ENCODE assay signal across 28 cellular contexts in genomic region chr3:112345681-112346080, GRCh38. TPM values are rescaled to one million over a fixed set of nuclear protein-coding genes. Genes with fewer than 3 reads are reported as not detected.
DNase-seq lines count a peak whose midpoint lies in the region; ATAC-seq, FAIRE-seq and TF ChIP-seq lines count a peak whose summit lies in the region.
"Had no signal": no experiment of that assay in that cellular context is flagged by ENCODE, and none has a peak within 500 bp of the region (broad histone marks: within the 10 kb centered on the region; RNA-seq: fewer than 3 reads in every experiment).

No MANE protein-coding gene starts in this region.

- SMC1A ChIA-PET in GM12878 (lab: Charles Lee; ENCODE audit: uncharacterized antibody, unreplicated experiment): interaction anchor here (1.0 to 3.1 kb wide), 9 partner anchors 9 to 231 kb away, joined by 3 to 24 read pairs (median 4); partner anchors contain the start of genes BTLA and CD200

- H3K4me2 ChIP-seq in GM23338 (no peak overlapping the region), GM12878 (ENCODE audit: control insufficient read depth, insufficient read depth) (no peak overlapping the region), osteoblast (ENCODE audit: insufficient read depth, low read length) (no peak overlapping the region)
- H3K4me2 ChIP-seq: A549, PC-9 had no signal

- CTCF ChIA-PET in GM12878 (lab: Yijun Ruan, JAX): interaction anchor here (1.0 to 2.5 kb wide), 6 partner anchors 12 to 60 kb away, joined by 3 to 11 read pairs (median 4); partner anchors contain the start of genes CD200 and SLC9C1

- no peak for TF ChIP-seq EP300 in GM12878 (IDR thresholded peaks at IDR 0.05; ENCODE audit: borderline replicate concordance in 1 of 2, control insufficient read depth in 1 of 2, low read depth in 2 of 2, low read length in 2 of 2)

- no peak overlapping the region for H3K27ac Mint-ChIP-seq in GM23338

- peaks cover 44% of the 10 kb centered on the region for H3K36me3 ChIP-seq in GM23338 (ENCODE audit: insufficient read depth)
- peaks cover 4 to 27% of the 10 kb centered on the region in 2 experiments for H3K36me3 ChIP-seq in GM12878 (ENCODE audit: control insufficient read depth in 2 of 2, insufficient read depth in 2 of 2, low read length in 1 of 2)
- no peaks in the 10 kb centered on the region for H3K36me3 ChIP-seq in osteoblast (ENCODE audit: insufficient read depth, low read length)
- H3K36me3 ChIP-seq in esophagus squamous epithelium: no peaks in the 10 kb centered on the region
- H3K36me3 ChIP-seq: MG63, SJCRH30 had no signal

- RAD21 ChIA-PET in GM12878 (lab: Charles Lee; ENCODE audit: unreplicated experiment): interaction anchor here (1.0 to 1.8 kb wide), 7 partner anchors 11 to 209 kb away, joined by 3 to 14 read pairs (median 4); partner anchors contain the start of gene BTLA

- H2AFZ ChIP-seq in GM23338 (no peak overlapping the region), GM12878 (ENCODE audit: control insufficient read depth, low read depth, low read length) (no peak overlapping the region), osteoblast (ENCODE audit: low read length) (no peak overlapping the region)
- H2AFZ ChIP-seq: PC-9 had no signal

- no peaks in the 10 kb centered on the region for H3K27me3 ChIP-seq in GM23338 (ENCODE audit: insufficient read depth)
- H3K27me3 ChIP-seq in GM12878 (replicated peaks in 1 of 2; ENCODE audit: control insufficient read depth in 2 of 2, insufficient read depth in 2 of 2, low read length in 1 of 2): no peaks in the 10 kb centered on the region
- peaks cover 11% of the 10 kb centered on the region for H3K27me3 ChIP-seq in osteoblast (ENCODE audit: insufficient read depth, low read length)
- no peaks in the 10 kb centered on the region for H3K27me3 ChIP-seq in esophagus squamous epithelium
- H3K27me3 ChIP-seq: MG63, SJCRH30 had no signal

- H3K79me2 ChIP-seq in GM23338 (replicated peaks; ENCODE audit: insufficient read depth) (peaks cover 95% of the 10 kb centered on the region), GM12878 (ENCODE audit: control insufficient read depth, insufficient read depth, low read length) (peaks cover 35% of the 10 kb centered on the region), osteoblast (ENCODE audit: insufficient read depth, low read length) (no peaks in the 10 kb centered on the region)

- in situ Hi-C loops in GM12878 (cut with MboI): no loop called here

- 0 out of 2 replicates have a peak, but pooled peaks cover 4% of the 10 kb centered on the region for H3K9me2 ChIP-seq in GM23338 (ENCODE audit: insufficient read depth)

- peaks cover 52% of the 10 kb centered on the region for H3K4me1 Mint-ChIP-seq in GM23338

- ATAC-seq in GM23338 (no peak), GM12878 (no peak), GM19035 (IDR thresholded peaks at IDR 0.05; ENCODE audit: unreplicated experiment) (no peak)
- ATAC-seq: A549, Right ventricle myocardium inferior, SK-N-SH treated with all-trans-retinoic acid at 6 μM for 48 hours had no signal

- H3K27ac ChIP-seq in GM23338 (ENCODE audit: low read depth) (peak overlapping the region; percentile 39; the same call in 1 of the 2 replicates), GM12878 (ENCODE audit: control insufficient read depth, insufficient read depth) (peak overlapping the region; percentile 65; the same call in 1 of the 2 replicates), osteoblast (ENCODE audit: low read depth, low read length) (no peak overlapping the region), esophagus squamous epithelium (no peak overlapping the region), substantia nigra (ENCODE audit: low read depth, low read length, poor library complexity, severe bottlenecking) (no peak overlapping the region)
- H3K27ac ChIP-seq: A549, PC-9, SJCRH30 had no signal

- H3K36me3 Mint-ChIP-seq in GM23338 (ENCODE audit: low read depth): peaks cover 89% of the 10 kb centered on the region

- BruUV-seq in GM12878 (replicated peaks; lab: Mats Ljungman, UMichigan): no TSS peak

- 0 out of 2 replicates have a peak, but pooled peaks cover 5% of the 10 kb centered on the region for H3F3A ChIP-seq in GM23338 (replicated peaks; ENCODE audit: low read depth)

- no peak for TF ChIP-seq RAD21 in GM12878 (IDR thresholded peaks at IDR 0.05; ENCODE audit: insufficient read depth, low read depth, low read length)

- H3K4me3 ChIP-seq in GM23338 (no peak overlapping the region), GM12878 (no peak overlapping the region), osteoblast (ENCODE audit: insufficient read depth, low read length) (no peak overlapping the region), esophagus squamous epithelium (no peak overlapping the region)
- H3K4me3 ChIP-seq: A549, MG63, PC-9, SJCRH30 had no signal

- H3K4me1 ChIP-seq in GM23338 (ENCODE audit: insufficient read depth) (peaks cover 35% of the 10 kb centered on the region), GM12878 (ENCODE audit: control insufficient read depth, insufficient read depth, low read length) (peaks cover 18% of the 10 kb centered on the region), osteoblast (ENCODE audit: insufficient read depth, low read length) (no peaks in the 10 kb centered on the region), esophagus squamous epithelium (no peaks in the 10 kb centered on the region)
- H3K4me1 ChIP-seq: A549 had no signal

- DNase-seq in GM12891 (ENCODE audit: insufficient read length, low spot score) (no peak), GM23338 (ENCODE audit: low spot score) (no peak), GM12878 (ENCODE audit: low read depth, low spot score) (no peak), osteoblast (ENCODE audit: insufficient read length, low spot score, missing footprints) (peak; percentile 17), esophagus squamous epithelium (lab: John Stamatoyannopoulos, UW) (no peak), substantia nigra (lab: John Stamatoyannopoulos, UW) (no peak)
- DNase-seq: AML-193; C1 segment of cervical spinal cord; CD4-positive, alpha-beta memory T cell; COR-L47; DMS79; EL; GDM1; HCEC 1CT; KBM-7; MG63; NCI-H2029 treated with DMSO at 0.1 percent for 48 hours; NCI-H526 treated with DMSO at 0.1 percent for 48 hours; PC-9; SJCRH30 had no signal

- H3K9me3 ChIP-seq in GM12878 (replicated peaks; ENCODE audit: control insufficient read depth, insufficient read depth, low read length): peaks cover 2% of the 10 kb centered on the region; the same call in 1 of the 3 replicates
- no peaks in the 10 kb centered on the region for H3K9me3 ChIP-seq in osteoblast (ENCODE audit: low read depth, low read length)
- H3K9me3 ChIP-seq in esophagus squamous epithelium: no peaks in the 10 kb centered on the region
- H3K9me3 ChIP-seq: MG63, SJCRH30 had no signal

- H4K20me1 ChIP-seq in GM23338 (replicated peaks; ENCODE audit: insufficient read depth): no peaks in the 10 kb centered on the region
- no peaks in the 10 kb centered on the region for H4K20me1 ChIP-seq in GM12878 (ENCODE audit: control insufficient read depth, insufficient read depth)
- H4K20me1 ChIP-seq in osteoblast (ENCODE audit: insufficient read depth, low read length): no peaks in the 10 kb centered on the region

- POLR2A ChIA-PET in GM12878 (lab: Charles Lee): interaction anchor here (0.6 to 3.4 kb wide), 5 partner anchors 10 to 195 kb away, joined by 3 to 29 read pairs (median 4); partner anchors contain the start of gene CD200

- peaks cover 1% of the 10 kb centered on the region for H3K27me3 Mint-ChIP-seq in GM23338 (ENCODE audit: insufficient read depth, low read depth, poor library complexity)
- H3K27me3 Mint-ChIP-seq: CD4-positive, alpha-beta memory T cell had no signal

- intact Hi-C loops in GM12878 (cut with micrococcal nuclease; ENCODE audit: unreplicated experiment) (no loop called here), esophagus squamous epithelium (cut with DNase I) (no loop called here)

- no peak overlapping the region for H3K4me3 Mint-ChIP-seq in GM23338
- H3K4me3 Mint-ChIP-seq: CD4-positive, alpha-beta memory T cell had no signal

- no peak for TF ChIP-seq CTCF in GM23338 (conservative IDR thresholded peaks at IDR 0.05; ENCODE audit: low read depth in 2 of 2)
- TF ChIP-seq CTCF in GM12878 (IDR thresholded peaks at IDR 0.05 in 2 of 3, conservative IDR thresholded peaks at IDR 0.05 in 1 of 3; ENCODE audit: control insufficient read depth in 2 of 3, extremely low read depth in 1 of 3, insufficient read depth in 1 of 3, low read depth in 3 of 3, low read length in 3 of 3): no peak
- TF ChIP-seq CTCF in osteoblast (IDR thresholded peaks at IDR 0.05; ENCODE audit: extremely low read depth, low read depth, low read length): no peak
- no peak for TF ChIP-seq CTCF in esophagus squamous epithelium (IDR thresholded peaks at IDR 0.05)

- H3K9ac ChIP-seq in GM12878 (ENCODE audit: control insufficient read depth, insufficient read depth, low read length): no peak overlapping the region

- TF ChIP-seq POLR2A in GM12891 (IDR thresholded peaks at IDR 0.05; ENCODE audit: low read depth, low read length) (no peak), GM12878 (IDR thresholded peaks at IDR 0.05; ENCODE audit: low read depth, low read length) (no peak), esophagus squamous epithelium (IDR thresholded peaks at IDR 0.05) (no peak)

- 97% methylated on average over 2 of the region's 2 CpGs for WGBS in GM12878 (ENCODE audit: insufficient coverage, insufficient replicate concordance, low lambda C conversion rate, missing lambda C conversion rate)
- 42 to 79% methylated on average over 2 of the region's 2 CpGs for WGBS in esophagus squamous epithelium, 2 donors

- H3K9me3 Mint-ChIP-seq in GM23338: no peaks in the 10 kb centered on the region

- FAIRE-seq in GM12891 (lab: Jason Lieb, UNC): peak; percentile 5
- FAIRE-seq in GM12878 (lab: Jason Lieb, UNC): no peak
- FAIRE-seq: A549, H1 had no signal

RNA-seq across cellular contexts. Expression of gene CD200, which starts 12.7 kb away (rescaled TPM):
- 21.5 TPM for polyA plus RNA-seq in GM12891 (2012; ENCODE audit: low read depth, missing spikeins)
- total RNA-seq in GM23338 (2014; rRNA removed; shearing (Covaris generic)): 49.3 and 51.9 TPM in 2 replicates
- 56.5 and 65.0 TPM in 2 replicates for polyA plus RNA-seq in GM23338 (2016; fragmentation: Nextera tagmentation; extraction: Ambion mirVana)
- 63.1 and 64.4 TPM in 2 replicates for total RNA-seq in GM12878 (2013; cell fraction: nucleolus; rRNA removed)
- 21.2 and 24.3 TPM in 2 replicates for total RNA-seq in GM12878 (2014; rRNA removed)
- total RNA-seq in GM12878 (2014; rRNA removed; fragmentation: Illumina TruSeq; extraction: Trizol): 28.0 and 29.5 TPM in 2 replicates
- 27.8 and 29.2 TPM in 2 replicates for total RNA-seq in GM12878 (2021)
- 9.9 TPM for polyA plus RNA-seq in GM12878 (2011; ENCODE audit: low read depth)
- 84.3 and 97.3 TPM in 2 replicates for polyA plus RNA-seq in GM12878 (2011; rRNA removed)
- 56.1 and 67.4 TPM in 2 replicates for polyA plus RNA-seq in GM12878 (2011; cell fraction: cytosol; rRNA removed)
- polyA plus RNA-seq in GM12878 (2011; cell fraction: nucleus; rRNA removed): 48.3 and 66.3 TPM in 2 replicates
- 13.9 and 25.9 TPM in 2 replicates for polyA plus RNA-seq in GM12878 (2012)
- 51.2 and 65.2 TPM in 2 replicates for polyA plus RNA-seq in GM12878 (2014; fragmentation: Illumina TruSeq; extraction: Trizol)
- polyA plus RNA-seq in GM12878 (2014; fragmentation: Nextera tagmentation; extraction: Ambion mirVana): 10 to 100 TPM; 39.8 to 44.0 TPM
- 25.1 and 31.8 TPM in 2 replicates for polyA plus RNA-seq in GM12878 (2014; rRNA removed)
- 10 to 100 TPM; 31.0 to 34.5 TPM for polyA plus RNA-seq in GM12878 (2016; fragmentation: Nextera tagmentation; extraction: Ambion mirVana)
- polyA minus RNA-seq in GM12878 (2011; rRNA and poly(A)+ RNA removed): 60.8 and 70.1 TPM in 2 replicates
- 17.0 and 17.4 TPM in 2 replicates for polyA minus RNA-seq in GM12878 (2011; cell fraction: cytosol; rRNA and poly(A)+ RNA removed)
- polyA minus RNA-seq in GM12878 (2011; cell fraction: nucleus; rRNA and poly(A)+ RNA removed): 26.0 and 37.7 TPM in 2 replicates
- total RNA-seq in osteoblast: 1.5 and 3.3 TPM in 2 replicates
- total RNA-seq in esophagus squamous epithelium: 1 to 10 TPM in 3 of 4 donors, under 1 TPM in 1; 0.27 to 8.4 (median 1.4) TPM
- total RNA-seq: NCI-H460, SJCRH30 had no signal
- polyA plus RNA-seq: A549 had no signal

RNA-seq across cellular contexts. Expression of gene SLC9C1, which starts 51.7 kb away (rescaled TPM):
- polyA plus RNA-seq in GM12891 (2012; ENCODE audit: low read depth, missing spikeins): 0.03 TPM
- total RNA-seq in GM23338 (2014; rRNA removed; shearing (Covaris generic)): 0.97 and 1.7 TPM in 2 replicates
- 0.66 and 1.8 TPM in 2 replicates for polyA plus RNA-seq in GM23338 (2016; fragmentation: Nextera tagmentation; extraction: Ambion mirVana)
- 3.6 and 5.6 TPM in 2 replicates for total RNA-seq in GM12878 (2013; cell fraction: nucleolus; rRNA removed)
- not detected in 2 replicates for total RNA-seq in GM12878 (2014; rRNA removed)
- total RNA-seq in GM12878 (2014; rRNA removed; fragmentation: Illumina TruSeq; extraction: Trizol): not detected in 2 replicates
- not detected in 2 replicates for total RNA-seq in GM12878 (2021)
- polyA plus RNA-seq in GM12878 (2011; ENCODE audit: low read depth): not detected
- 0.23 TPM in 1 of 2 replicates, not detected in the other for polyA plus RNA-seq in GM12878 (2011; rRNA removed)
- polyA plus RNA-seq in GM12878 (2011; cell fraction: cytosol; rRNA removed): not detected in 2 replicates
- not detected in 2 replicates for polyA plus RNA-seq in GM12878 (2011; cell fraction: nucleus; rRNA removed)
- polyA plus RNA-seq in GM12878 (2012): 0.07 TPM in 1 of 2 replicates, not detected in the other
- polyA plus RNA-seq in GM12878 (2014; fragmentation: Illumina TruSeq; extraction: Trizol): not detected in 2 replicates
- not detected for polyA plus RNA-seq in GM12878 (2014; fragmentation: Nextera tagmentation; extraction: Ambion mirVana)
- polyA plus RNA-seq in GM12878 (2014; rRNA removed): not detected in 2 replicates
- polyA plus RNA-seq in GM12878 (2016; fragmentation: Nextera tagmentation; extraction: Ambion mirVana): not detected
- not detected in 2 replicates for polyA minus RNA-seq in GM12878 (2011; rRNA and poly(A)+ RNA removed)
- not detected in 2 replicates for polyA minus RNA-seq in GM12878 (2011; cell fraction: cytosol; rRNA and poly(A)+ RNA removed)
- not detected in 2 replicates for polyA minus RNA-seq in GM12878 (2011; cell fraction: nucleus; rRNA and poly(A)+ RNA removed)
- not detected in 2 replicates for total RNA-seq in osteoblast
- not detected for total RNA-seq in esophagus squamous epithelium
- total RNA-seq: CD4-positive, alpha-beta memory T cell; LHCN-M2; NCI-H460; PC-9; RPMI7951; SJCRH30 had no signal
- polyA plus RNA-seq: A549; CD4-positive, alpha-beta memory T cell had no signal

Comparison
In these comparisons a context has a peak if more than half of its experiments do, and no peak if none do; other contexts are left out.
1. H3K27ac ChIP-seq: peak in GM23338 (single experiment) and GM12878 (single experiment); none in osteoblast (single experiment), esophagus squamous epithelium (0 of 4) and substantia nigra (single experiment).